13 cellular contexts compared by ENCODE assay signal in the genomic region with DNA sequence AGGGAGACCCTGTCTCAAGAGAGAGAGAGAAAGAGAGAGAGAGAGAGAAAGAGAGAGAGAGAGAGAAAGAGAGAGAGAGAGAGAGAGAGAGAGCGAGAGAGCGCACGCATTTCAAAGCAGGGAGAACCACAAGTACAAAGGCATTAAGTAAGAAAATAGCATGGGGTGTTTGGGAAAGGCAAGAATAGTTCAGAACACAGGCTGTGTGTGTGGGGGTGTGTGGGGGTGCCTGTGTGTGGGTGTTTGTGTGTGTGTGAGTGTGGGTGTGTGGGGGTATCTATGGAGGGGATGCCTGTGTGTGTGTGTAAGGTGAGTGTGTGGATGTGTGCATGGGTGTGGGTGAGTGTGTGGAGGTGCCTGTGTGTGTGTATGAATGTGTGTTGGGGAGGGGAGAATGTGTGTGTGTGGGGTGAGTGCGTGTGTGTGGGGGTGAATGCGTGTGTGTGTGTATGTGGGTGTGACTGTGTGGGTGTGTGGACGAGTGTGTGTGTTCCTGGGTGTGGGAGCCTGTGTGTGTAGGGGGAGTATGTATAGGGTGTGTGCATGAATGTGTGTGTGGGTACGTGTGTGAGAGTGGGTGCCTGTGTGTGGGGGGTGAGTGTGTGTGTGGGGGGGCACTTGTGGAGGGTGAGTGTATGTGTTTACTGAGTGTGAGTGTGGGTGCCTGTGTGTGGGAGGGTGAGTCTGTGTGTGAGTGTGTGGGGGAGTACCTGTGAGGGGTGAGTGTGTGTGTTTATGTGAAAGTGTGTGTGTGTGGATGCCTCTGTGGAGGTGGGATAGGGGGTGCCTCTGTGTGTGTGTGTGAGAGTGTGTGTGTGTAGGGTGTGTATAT. TPM values are rescaled to one million over a fixed set of nuclear protein-coding genes. Genes with fewer than 3 reads are reported as not detected.
A peak's percentile ranks its signal among the peaks of the same experiment; 100 is the strongest.
DNase-seq lines count a peak whose midpoint lies in the region; ATAC-seq, FAIRE-seq and TF ChIP-seq lines count a peak whose summit lies in the region.
"Had no signal": no experiment of that assay in that cellular context is flagged by ENCODE, and none has a peak within 500 bp of the region (broad histone marks: within the 10 kb centered on the region; RNA-seq: fewer than 3 reads in every experiment).

No MANE protein-coding gene starts in this region.

- H3K4me3 Mint-ChIP-seq in MCF 10A (ENCODE audit: unreplicated experiment): no peak overlapping the region
- H3K4me3 Mint-ChIP-seq in activated CD4-positive, alpha-beta memory T cell treated with anti-CD3 and anti-CD28 coated beads, Interleukin-2, amount 10 ng/mL, durations not matched to agents 7 days and 5 days: peak overlapping the region; percentile 54

- H3K79me1 ChIP-seq in H1 (ENCODE audit: low read depth, low read length): no peaks in the 10 kb centered on the region; the same call in 1 of the 2 replicates

- H3K36me3 Mint-ChIP-seq in MCF 10A (ENCODE audit: insufficient read depth, unreplicated experiment): no peaks in the 10 kb centered on the region
- peaks cover 69% of the 10 kb centered on the region for H3K36me3 Mint-ChIP-seq in activated CD4-positive, alpha-beta memory T cell treated with anti-CD3 and anti-CD28 coated beads, Interleukin-2, amount 10 ng/mL, durations not matched to agents 7 days and 5 days (ENCODE audit: low read depth)

- peaks cover 19% of the 10 kb centered on the region for H3K23me2 ChIP-seq in H1 (ENCODE audit: low read depth, low read length)

- peaks cover 40% of the 10 kb centered on the region for H3K27me3 Mint-ChIP-seq in MCF 10A (ENCODE audit: insufficient read depth, unreplicated experiment)
- H3K27me3 Mint-ChIP-seq in activated CD4-positive, alpha-beta memory T cell treated with anti-CD3 and anti-CD28 coated beads, Interleukin-2, amount 10 ng/mL, durations not matched to agents 7 days and 5 days: no peaks in the 10 kb centered on the region

- peak overlapping the region; percentile 100 for H2BK20ac ChIP-seq in H1 (ENCODE audit: low read length)

- H2BK15ac ChIP-seq in H1 (ENCODE audit: low read length): peak overlapping the region; percentile 99

- H3K27me3 ChIP-seq in mammary epithelial cell (ENCODE audit: insufficient read depth, low read length) (no peaks in the 10 kb centered on the region), H1 (replicated peaks in 1 of 4; ENCODE audit: control insufficient read depth in 3 of 4, extremely low read depth in 1 of 4, insufficient read depth in 3 of 4, low read length in 3 of 4) (no peaks in the 10 kb centered on the region), thymus (ENCODE audit: control insufficient read depth, insufficient read depth) (no peaks in the 10 kb centered on the region)

- H3K14ac ChIP-seq in H1 (ENCODE audit: insufficient read length): no peak overlapping the region

- 50% methylated on average over 4 of the region's 7 CpGs for WGBS in mammary epithelial cell (ENCODE audit: low coverage, missing lambda C conversion rate)
- WGBS in H1 (ENCODE audit: extremely low coverage in 1 of 2, insufficient coverage in 1 of 2, insufficient read length in 1 of 2, insufficient replicate concordance in 2 of 2, low coverage in 1 of 2, low lambda C conversion rate in 2 of 2, missing lambda C conversion rate in 1 of 2), 2 experiments: 84 to 100% methylated on average over 1 to 7 of the region's 7 CpGs
- WGBS in thymus: 39% methylated on average over 7 of the region's 7 CpGs

- H2BK12ac ChIP-seq in H1 (ENCODE audit: low read depth, low read length): peak overlapping the region; percentile 100; the same call in 1 of the 2 replicates

- peak overlapping the region; percentile 93; the same call in 1 of the 2 replicates for H2BK5ac ChIP-seq in H1 (ENCODE audit: low read depth, low read length)

- H3K4ac ChIP-seq in H1 (replicated peaks; ENCODE audit: insufficient read length, low read depth, low read length): peak overlapping the region; percentile 50

- H3K27ac ChIP-seq in mammary epithelial cell (ENCODE audit: insufficient read depth, low read depth, low read length): no peak overlapping the region
- H3K27ac ChIP-seq in H1 (ENCODE audit: low read depth, low read length): no peak overlapping the region
- H3K27ac ChIP-seq in thymus (ENCODE audit: low read depth): peak overlapping the region; percentile 88
- H3K27ac ChIP-seq: heart left ventricle, tibial nerve had no signal

- peak overlapping the region; percentile 35 for H2AFZ ChIP-seq in mammary epithelial cell (ENCODE audit: low read depth, low read length)
- no peak overlapping the region for H2AFZ ChIP-seq in H1 (ENCODE audit: low read length)

- POLR2A ChIA-PET in MCF 10A (lab: Yijun Ruan, JAX) (no interaction called here), H1 (lab: Charles Lee; ENCODE audit: partially characterized antibody) (interaction anchor here (0.9 to 1.3 kb wide), 4 partner anchors 11 to 61 kb away, joined by 3 to 5 read pairs (median 4); no protein-coding TSS in a partner anchor)
- POLR2A ChIA-PET in activated CD4-positive, alpha-beta memory T cell treated with anti-CD3 and anti-CD28 coated beads, Interleukin-2, amount 10 ng/mL, durations not matched to agents 7 days and 5 days (lab: Charles Lee): interaction anchor here (0.7 to 3.5 kb wide), 12 partner anchors 14 to 232 kb away, joined by 3 to 23 read pairs (median 4); a partner anchor contains a TSS

- no peaks in the 10 kb centered on the region for H3K4me1 Mint-ChIP-seq in MCF 10A (ENCODE audit: insufficient read depth, unreplicated experiment)
- H3K4me1 Mint-ChIP-seq in activated CD4-positive, alpha-beta memory T cell treated with anti-CD3 and anti-CD28 coated beads, Interleukin-2, amount 10 ng/mL, durations not matched to agents 7 days and 5 days: peaks cover 50% of the 10 kb centered on the region

- H2AK5ac ChIP-seq in H1 (ENCODE audit: low read depth, low read length): peak overlapping the region; percentile 100

- TF ChIP-seq EP300 in H1 (IDR thresholded peaks at IDR 0.05; ENCODE audit: borderline replicate concordance in 1 of 2, low read depth in 2 of 2, low read length in 2 of 2): no peak

- no peak for TF ChIP-seq POLR2A in H1 (IDR thresholded peaks at IDR 0.05; ENCODE audit: control extremely low read depth in 1 of 2, low read depth in 2 of 2, low read length in 2 of 2)

- H3K56ac ChIP-seq in H1 (replicated peaks; ENCODE audit: insufficient read length, low read depth, low read length): peak overlapping the region; percentile 33

- H3K36me3 ChIP-seq in mammary epithelial cell (ENCODE audit: insufficient read depth, low read length) (no peaks in the 10 kb centered on the region), H1 (ENCODE audit: control insufficient read depth in 2 of 4, insufficient read depth in 4 of 4, low read length in 3 of 4) (peaks cover 0 to 3% (median 0%) of the 10 kb centered on the region in 4 experiments; a peak in 2 of 8 replicates), thymus (ENCODE audit: control insufficient read depth, insufficient read depth) (peaks cover 31% of the 10 kb centered on the region)
- H3K36me3 ChIP-seq: tibial nerve had no signal

- H4K5ac ChIP-seq in H1 (ENCODE audit: insufficient read length, low read depth, low read length): no peak overlapping the region

- no peaks in the 10 kb centered on the region for H3K9me3 Mint-ChIP-seq in MCF 10A (ENCODE audit: unreplicated experiment)
- H3K9me3 Mint-ChIP-seq in activated CD4-positive, alpha-beta memory T cell treated with anti-CD3 and anti-CD28 coated beads, Interleukin-2, amount 10 ng/mL, durations not matched to agents 7 days and 5 days: no peaks in the 10 kb centered on the region

- H3K18ac ChIP-seq in H1 (ENCODE audit: extremely low read depth, low read length): peak overlapping the region; percentile 87

- H3K4me2 ChIP-seq in mammary epithelial cell (ENCODE audit: insufficient read depth, low read depth, low read length) (no peak overlapping the region), H1 (ENCODE audit: insufficient read depth in 1 of 2, low read depth in 2 of 2, low read length in 2 of 2) (peak overlapping the region; percentile 12 to 98; a peak in 1 of 4 replicates)

- H3K4me3 ChIP-seq in mammary epithelial cell (replicated peaks in 1 of 3; ENCODE audit: insufficient read depth in 1 of 3, low read depth in 2 of 3, low read length in 3 of 3): no peak overlapping the region
- no peak overlapping the region for H3K4me3 ChIP-seq in H1 (ENCODE audit: extremely low read depth in 1 of 4, insufficient read depth in 2 of 4, low read depth in 3 of 4, low read length in 4 of 4)
- H3K4me3 ChIP-seq in thymus (ENCODE audit: low read length): peak overlapping the region; percentile 15
- H3K4me3 ChIP-seq: heart left ventricle, tibial nerve had no signal

- no peak overlapping the region for H3K27ac Mint-ChIP-seq in MCF 10A (ENCODE audit: low read depth, unreplicated experiment)
- peak overlapping the region; percentile 83 for H3K27ac Mint-ChIP-seq in activated CD4-positive, alpha-beta memory T cell treated with anti-CD3 and anti-CD28 coated beads, Interleukin-2, amount 10 ng/mL, durations not matched to agents 7 days and 5 days

- intact Hi-C loops in mammary epithelial cell (cut with micrococcal nuclease): no loop called here
- intact Hi-C loops in MCF 10A (cut with micrococcal nuclease): no loop called here

- no peak for TF ChIP-seq RAD21 in H1 (IDR thresholded peaks at IDR 0.05 in 1 of 2, conservative IDR thresholded peaks at IDR 0.05 in 1 of 2; ENCODE audit: low read depth in 2 of 2, low read length in 2 of 2)

- H4K20me1 ChIP-seq in mammary epithelial cell (ENCODE audit: insufficient read depth, low read length) (no peaks in the 10 kb centered on the region), H1 (replicated peaks in 1 of 2; ENCODE audit: control insufficient read depth in 1 of 2, insufficient read depth in 2 of 2, low read length in 2 of 2) (peaks cover 0 to 4% of the 10 kb centered on the region in 2 experiments)

- dilution Hi-C loops in mammary epithelial cell (cut with HindIII; ENCODE audit: low sequenced_read_pairs): no loop called here

- H3K23ac ChIP-seq in H1 (ENCODE audit: insufficient read length): no peak overlapping the region

- DNase-seq in mammary epithelial cell (no peak), MCF 10A (ENCODE audit: unreplicated experiment) (no peak), H1 (ENCODE audit: low read depth in 1 of 2, low spot score in 2 of 2) (no peak), HCEC 1CT (no peak)
- DNase-seq in activated CD4-positive, alpha-beta memory T cell treated with anti-CD3 and anti-CD28 coated beads, Interleukin-2, amount 10 ng/mL, durations not matched to agents 7 days and 5 days: no peak
- DNase-seq: heart left ventricle, NCI-H524 treated with DMSO at 0.1 percent for 48 hours had no signal

- CTCF ChIA-PET in mammary epithelial cell (lab: Charles Lee; ENCODE audit: low non-redundant PET) (no interaction called here), MCF 10A (lab: Yijun Ruan, JAX) (interaction anchor here (0.7 kb wide), 1 partner anchor 17 kb away, joined by 3 read pairs; no protein-coding TSS in a partner anchor), H1 (lab: Charles Lee; ENCODE audit: partially characterized antibody) (interaction anchor here (0.6 to 4.3 kb wide), 2 partner anchors 23 to 56 kb away, joined by 3 to 27 read pairs; a partner anchor contains a TSS)
- CTCF ChIA-PET in activated CD4-positive, alpha-beta memory T cell treated with anti-CD3 and anti-CD28 coated beads, Interleukin-2, amount 10 ng/mL, durations not matched to agents 7 days and 5 days (lab: Charles Lee): interaction anchor here (0.6 to 1.9 kb wide), 5 partner anchors 17 to 142 kb away, joined by 3 to 5 read pairs (median 4); no protein-coding TSS in a partner anchor

- H4K8ac ChIP-seq in H1 (ENCODE audit: extremely low read depth, insufficient read depth, low read length): no peak overlapping the region; the same call in 1 of the 2 replicates

- peak overlapping the region; percentile 85 for H4K91ac ChIP-seq in H1 (replicated peaks; ENCODE audit: insufficient read length, low read length)

- H2BK120ac ChIP-seq in H1 (replicated peaks; ENCODE audit: low read depth, low read length): peak overlapping the region; percentile 62

- FAIRE-seq in H1 (lab: Jason Lieb, UNC): no peak
- FAIRE-seq: endothelial cell of umbilical vein had no signal

- in situ Hi-C loops in mammary epithelial cell (cut with MboI; ENCODE audit: low sequenced_read_pairs in 2 of 2): no loop called here

- no TSS peak for BruUV-seq in mammary epithelial cell (replicated peaks; lab: Mats Ljungman, UMichigan)
- BruUV-seq in MCF 10A (replicated peaks; lab: Mats Ljungman, UMichigan): no TSS peak

- peaks cover 13% of the 10 kb centered on the region for H3K4me1 ChIP-seq in mammary epithelial cell (ENCODE audit: insufficient read depth, low read length)
- peaks cover 6 to 33% (median 19%) of the 10 kb centered on the region in 4 experiments for H3K4me1 ChIP-seq in H1 (replicated peaks in 1 of 4; ENCODE audit: control insufficient read depth in 3 of 4, insufficient read depth in 4 of 4, low read length in 3 of 4)
- H3K4me1 ChIP-seq in thymus (ENCODE audit: control insufficient read depth, insufficient read depth, low read length): peaks cover 33% of the 10 kb centered on the region

- ATAC-seq in GM18907 (IDR thresholded peaks at IDR 0.05; ENCODE audit: unreplicated experiment) (no peak), HG02623 (IDR thresholded peaks at IDR 0.05; ENCODE audit: unreplicated experiment) (no peak)
- ATAC-seq: heart left ventricle had no signal

- H3K9ac ChIP-seq in mammary epithelial cell (ENCODE audit: insufficient read depth, low read length) (no peak overlapping the region), H1 (replicated peaks in 1 of 4; ENCODE audit: extremely low read depth in 1 of 4, low read depth in 3 of 4, low read length in 3 of 4) (peak overlapping the region in 2 of 4 experiments; percentile 4 to 21; a peak in 3 of 7 replicates)

- TF ChIP-seq CTCF in mammary epithelial cell (conservative IDR thresholded peaks at IDR 0.05 in 1 of 2, IDR thresholded peaks at IDR 0.05 in 1 of 2; ENCODE audit: extremely low read depth in 1 of 2, insufficient read depth in 1 of 2, low read depth in 1 of 2, low read length in 2 of 2): no peak
- TF ChIP-seq CTCF in MCF 10A (IDR thresholded peaks at IDR 0.05; ENCODE audit: unreplicated experiment): no peak
- TF ChIP-seq CTCF in H1 (IDR thresholded peaks at IDR 0.05; ENCODE audit: control extremely low read depth in 1 of 3, insufficient read depth in 1 of 3, low read depth in 1 of 3, low read length in 3 of 3): no peak

- H3K9me3 ChIP-seq in mammary epithelial cell (replicated peaks; ENCODE audit: insufficient read depth, low read length): no peaks in the 10 kb centered on the region
- no peaks in the 10 kb centered on the region for H3K9me3 ChIP-seq in H1 (ENCODE audit: insufficient read depth in 2 of 2, low read depth in 1 of 2, low read length in 1 of 2)
- no peaks in the 10 kb centered on the region for H3K9me3 ChIP-seq in thymus (ENCODE audit: control insufficient read depth)
- H3K9me3 ChIP-seq: heart left ventricle, tibial nerve had no signal

- H3K79me2 ChIP-seq in mammary epithelial cell (ENCODE audit: insufficient read depth, low read length) (no peaks in the 10 kb centered on the region), H1 (ENCODE audit: control insufficient read depth in 1 of 2, insufficient read depth in 2 of 2, low read length in 2 of 2) (no peaks in the 10 kb centered on the region)

RNA-seq across cellular contexts. Expression of a gene that starts 19.1 kb away (rescaled TPM):
- total RNA-seq in mammary epithelial cell (10 to 100 TPM; 56.5 to 84.3 TPM), MCF 10A (2022) (39.7 and 62.9 TPM in 2 replicates)
- polyA plus RNA-seq in mammary epithelial cell (120 TPM), H1 (2011; rRNA removed) (98.6 and 125 TPM in 2 replicates), thymus (103 TPM)
- polyA minus RNA-seq in mammary epithelial cell: 92.7 TPM
- 100 to 1,000 TPM; 180 to 185 TPM for total RNA-seq in activated CD4-positive, alpha-beta memory T cell treated with anti-CD3 and anti-CD28 coated beads, Interleukin-2, amount 10 ng/mL, durations not matched to agents 7 days and 5 days
- 111 and 112 TPM in 2 replicates for total RNA-seq in H1 (2021; fragmentation: NEBNext Ultra II Directional; extraction: Animal tissue kit (Norgen Biotek cat#: 25700))
- polyA plus RNA-seq in H1 (2011; cell fraction: cytosol; rRNA removed): 167 TPM
- 117 TPM for polyA plus RNA-seq in H1 (2011; cell fraction: nucleus; rRNA removed)
- polyA plus RNA-seq in H1 (2012, experiment 1 of 2): 163 to 210 TPM (median 188 TPM) in 4 replicates
- polyA plus RNA-seq in H1 (2012, experiment 2 of 2): 40.2 TPM
- 75.4 TPM for polyA plus RNA-seq in H1 (2013, experiment 1 of 2)
- 69.8 TPM for polyA plus RNA-seq in H1 (2013, experiment 2 of 2)
- 167 and 243 TPM in 2 replicates for polyA minus RNA-seq in H1 (2011; rRNA and poly(A)+ RNA removed)
- polyA minus RNA-seq in H1 (2011; cell fraction: cytosol; rRNA and poly(A)+ RNA removed): 62.5 TPM
- polyA minus RNA-seq in H1 (2011; cell fraction: nucleus; rRNA and poly(A)+ RNA removed): 104 TPM

RNA-seq across cellular contexts. Expression of a gene that starts 21.7 kb away (rescaled TPM):
- total RNA-seq in mammary epithelial cell (under 1 TPM in 1 of 2 donors, not detected in 1; 0.42 TPM), MCF 10A (2022) (not detected in 2 replicates)
- polyA plus RNA-seq in mammary epithelial cell (0.23 TPM), H1 (2011; rRNA removed) (99.2 and 122 TPM in 2 replicates), thymus (175 TPM)
- polyA minus RNA-seq in mammary epithelial cell: 0.88 TPM
- total RNA-seq in activated CD4-positive, alpha-beta memory T cell treated with anti-CD3 and anti-CD28 coated beads, Interleukin-2, amount 10 ng/mL, durations not matched to agents 7 days and 5 days: 100 to 1,000 TPM; 469 to 474 TPM
- total RNA-seq in H1 (2021; fragmentation: NEBNext Ultra II Directional; extraction: Animal tissue kit (Norgen Biotek cat#: 25700)): 71.6 and 75.3 TPM in 2 replicates
- 80.3 TPM for polyA plus RNA-seq in H1 (2011; cell fraction: cytosol; rRNA removed)
- polyA plus RNA-seq in H1 (2011; cell fraction: nucleus; rRNA removed): 138 TPM
- polyA plus RNA-seq in H1 (2012, experiment 1 of 2): 41.5 to 81.1 TPM (median 76.4 TPM) in 4 replicates
- polyA plus RNA-seq in H1 (2012, experiment 2 of 2): 82.1 TPM
- polyA plus RNA-seq in H1 (2013, experiment 1 of 2): 56.6 TPM
- 56.6 TPM for polyA plus RNA-seq in H1 (2013, experiment 2 of 2)
- polyA minus RNA-seq in H1 (2011; rRNA and poly(A)+ RNA removed): 85.2 and 111 TPM in 2 replicates
- 36.1 TPM for polyA minus RNA-seq in H1 (2011; cell fraction: cytosol; rRNA and poly(A)+ RNA removed)
- polyA minus RNA-seq in H1 (2011; cell fraction: nucleus; rRNA and poly(A)+ RNA removed): 49.8 TPM
- total RNA-seq: endothelial cell of umbilical vein had no signal
- polyA plus RNA-seq: AG04450 had no signal

RNA-seq across cellular contexts. Expression of a gene that starts 25.8 kb away (rescaled TPM):
- under 1 TPM in 1 of 2 donors, not detected in 1; 0.17 TPM for total RNA-seq in mammary epithelial cell
- polyA plus RNA-seq in mammary epithelial cell: 0.10 TPM
- not detected for polyA minus RNA-seq in mammary epithelial cell
- 0.34 TPM in 1 of 2 replicates, not detected in the other for total RNA-seq in MCF 10A (2022)
- 1 to 10 TPM in 1 of 2 experiments, under 1 TPM in 1; 0.78 to 1.1 TPM for total RNA-seq in activated CD4-positive, alpha-beta memory T cell treated with anti-CD3 and anti-CD28 coated beads, Interleukin-2, amount 10 ng/mL, durations not matched to agents 7 days and 5 days
- 3.2 and 3.9 TPM in 2 replicates for total RNA-seq in H1 (2021; fragmentation: NEBNext Ultra II Directional; extraction: Animal tissue kit (Norgen Biotek cat#: 25700))
- 2.8 and 4.2 TPM in 2 replicates for polyA plus RNA-seq in H1 (2011; rRNA removed)
- polyA plus RNA-seq in H1 (2011; cell fraction: cytosol; rRNA removed): 5.2 TPM
- 5.4 TPM for polyA plus RNA-seq in H1 (2011; cell fraction: nucleus; rRNA removed)
- polyA plus RNA-seq in H1 (2012, experiment 1 of 2): 1.9 to 5.2 TPM (median 4.2 TPM) in 4 replicates
- 1.3 TPM for polyA plus RNA-seq in H1 (2012, experiment 2 of 2)
- 3.7 TPM for polyA plus RNA-seq in H1 (2013, experiment 1 of 2)
- polyA plus RNA-seq in H1 (2013, experiment 2 of 2): 2.9 TPM
- polyA minus RNA-seq in H1 (2011; rRNA and poly(A)+ RNA removed): 1.3 and 1.6 TPM in 2 replicates
- polyA minus RNA-seq in H1 (2011; cell fraction: cytosol; rRNA and poly(A)+ RNA removed): not detected
- 1.00 TPM for polyA minus RNA-seq in H1 (2011; cell fraction: nucleus; rRNA and poly(A)+ RNA removed)
- 6.8 TPM for polyA plus RNA-seq in thymus

RNA-seq across cellular contexts. Expression of a gene that starts 50.6 kb away (rescaled TPM):
- total RNA-seq in mammary epithelial cell (100 to 1,000 TPM; 230 to 277 TPM), MCF 10A (2022) (253 and 259 TPM in 2 replicates)
- polyA plus RNA-seq in mammary epithelial cell (643 TPM), H1 (2011; rRNA removed) (345 and 346 TPM in 2 replicates), thymus (155 TPM)
- polyA minus RNA-seq in mammary epithelial cell: 531 TPM
- 100 to 1,000 TPM; 161 to 172 TPM for total RNA-seq in activated CD4-positive, alpha-beta memory T cell treated with anti-CD3 and anti-CD28 coated beads, Interleukin-2, amount 10 ng/mL, durations not matched to agents 7 days and 5 days
- 243 and 247 TPM in 2 replicates for total RNA-seq in H1 (2021; fragmentation: NEBNext Ultra II Directional; extraction: Animal tissue kit (Norgen Biotek cat#: 25700))
- polyA plus RNA-seq in H1 (2011; cell fraction: cytosol; rRNA removed): 491 TPM
- polyA plus RNA-seq in H1 (2011; cell fraction: nucleus; rRNA removed): 118 TPM
- 274 to 311 TPM (median 295 TPM) in 4 replicates for polyA plus RNA-seq in H1 (2012, experiment 1 of 2)
- 304 TPM for polyA plus RNA-seq in H1 (2012, experiment 2 of 2)
- polyA plus RNA-seq in H1 (2013, experiment 1 of 2): 151 TPM
- polyA plus RNA-seq in H1 (2013, experiment 2 of 2): 164 TPM
- 427 and 480 TPM in 2 replicates for polyA minus RNA-seq in H1 (2011; rRNA and poly(A)+ RNA removed)
- 115 TPM for polyA minus RNA-seq in H1 (2011; cell fraction: cytosol; rRNA and poly(A)+ RNA removed)
- 67.6 TPM for polyA minus RNA-seq in H1 (2011; cell fraction: nucleus; rRNA and poly(A)+ RNA removed)

RNA-seq across cellular contexts. Expression of a gene that starts 50.6 kb away (rescaled TPM):
- total RNA-seq in mammary epithelial cell: 10 to 100 TPM; 18.2 to 24.4 TPM
- polyA plus RNA-seq in mammary epithelial cell: 16.2 TPM
- polyA minus RNA-seq in mammary epithelial cell: 24.5 TPM
- total RNA-seq in MCF 10A (2022): 22.2 and 27.3 TPM in 2 replicates
- total RNA-seq in activated CD4-positive, alpha-beta memory T cell treated with anti-CD3 and anti-CD28 coated beads, Interleukin-2, amount 10 ng/mL, durations not matched to agents 7 days and 5 days: 10 to 100 TPM; 15.3 to 16.4 TPM
- 8.9 TPM in 2 replicates for total RNA-seq in H1 (2021; fragmentation: NEBNext Ultra II Directional; extraction: Animal tissue kit (Norgen Biotek cat#: 25700))
- 8.6 and 8.7 TPM in 2 replicates for polyA plus RNA-seq in H1 (2011; rRNA removed)
- polyA plus RNA-seq in H1 (2011; cell fraction: cytosol; rRNA removed): 8.4 TPM
- polyA plus RNA-seq in H1 (2011; cell fraction: nucleus; rRNA removed): 35.6 TPM
- polyA plus RNA-seq in H1 (2012, experiment 1 of 2): 9.2 to 11.2 TPM (median 10.1 TPM) in 4 replicates
- 11.5 TPM for polyA plus RNA-seq in H1 (2012, experiment 2 of 2)
- 7.5 TPM for polyA plus RNA-seq in H1 (2013, experiment 1 of 2)
- 7.6 TPM for polyA plus RNA-seq in H1 (2013, experiment 2 of 2)
- 22.9 and 24.8 TPM in 2 replicates for polyA minus RNA-seq in H1 (2011; rRNA and poly(A)+ RNA removed)
- 7.0 TPM for polyA minus RNA-seq in H1 (2011; cell fraction: cytosol; rRNA and poly(A)+ RNA removed)
- polyA minus RNA-seq in H1 (2011; cell fraction: nucleus; rRNA and poly(A)+ RNA removed): 28.7 TPM
- 15.4 TPM for polyA plus RNA-seq in thymus

Comparison
In these comparisons a context has a peak if more than half of its experiments do, and no peak if none do; other contexts are left out.
1. RNA of a gene that starts 21.7 kb away (total RNA-seq): 469 to 474 TPM in activated CD4-positive, alpha-beta memory T cell treated with anti-CD3 and anti-CD28 coated beads, Interleukin-2, amount 10 ng/mL, durations not matched to agents 7 days and 5 days and 71.6 to 75.3 TPM in H1; 0.42 TPM in mammary epithelial cell and not detected in MCF 10A; every median in the first group is over 10 times any median in the second.